In the genomic region with DNA sequence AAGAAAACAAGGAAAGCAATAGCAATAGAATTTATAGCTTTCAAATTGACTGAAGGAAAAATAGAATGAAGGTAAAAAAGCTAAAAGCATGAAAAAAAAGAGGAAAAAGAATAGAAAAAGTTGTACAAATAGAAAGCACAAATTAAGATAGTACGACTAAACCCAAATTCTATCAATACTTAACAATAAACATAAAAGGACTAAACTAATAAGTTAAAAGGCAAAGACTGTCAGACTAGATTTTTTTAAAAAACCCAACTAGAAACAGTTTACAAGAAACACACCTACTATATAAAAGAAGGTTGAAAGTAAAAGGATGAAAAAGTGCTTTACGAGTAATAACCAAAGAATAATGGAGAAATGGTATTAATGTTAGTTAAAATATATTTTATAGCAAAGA, we compare ENCODE assay signal across 9 cellular contexts. TPM values are rescaled to one million over a fixed set of nuclear protein-coding genes. Genes with fewer than 3 reads are reported as not detected.
"Had no signal": no experiment of that assay in that cellular context is flagged by ENCODE, and none has a peak within 500 bp of the region (broad histone marks: within the 10 kb centered on the region; RNA-seq: fewer than 3 reads in every experiment).

No MANE protein-coding gene starts in this region.

- ATAC-seq: HCT116, HepG2 had no signal

- H3K4me1 ChIP-seq: HAP-1 had no signal

- H3K36me3 ChIP-seq: HAP-1 had no signal

- H3K9ac ChIP-seq: GM23248 had no signal

- DNase-seq: GM23248, GOT3, H7, KG1 had no signal

- H3K4me3 ChIP-seq: GM23248, HAP-1 had no signal

- H2AFZ ChIP-seq: GM23248 had no signal

- H3K9me3 ChIP-seq: HAP-1 had no signal

- H3K27ac ChIP-seq: GM23248, HL-60 had no signal

- FAIRE-seq: HepG2 had no signal

RNA-seq across cellular contexts. Expression of gene NRARP, which starts 34.7 kb away (rescaled TPM):
- polyA plus RNA-seq: GM23248, IgD-negative memory B cell had no signal
